In genomic region chr19:42325896-42326771, GRCh38 we compare ENCODE assay signal across 1 cellular context.
TF ChIP-seq lines count a peak whose summit lies in the region.

No MANE protein-coding gene starts in this region.

TF ChIP-seq in HepG2, 621 proteins besides CTCF, POLR2A, EP300 and RAD21 (continued from another document and continues in another):
- TF ChIP-seq ZNF24 (IDR thresholded peaks at IDR 0.05) (no peak), POGK (CRISPR knock-in tag; conservative IDR thresholded peaks at IDR 0.05) (no peak), ZBTB14 (CRISPR knock-in tag; IDR thresholded peaks at IDR 0.05) (no peak), ZNF225 (CRISPR knock-in tag; IDR thresholded peaks at IDR 0.05) (no peak), ZNF576 (CRISPR knock-in tag; IDR thresholded peaks at IDR 0.05) (peak; percentile 10; the same call in 1 of the 2 replicates), ARHGAP35 (CRISPR knock-in tag; IDR thresholded peaks at IDR 0.05; ENCODE audit: borderline replicate concordance) (no peak), ZNF674 (CRISPR knock-in tag; IDR thresholded peaks at IDR 0.05; ENCODE audit: low read depth) (no peak), FOXC1 (CRISPR knock-in tag; IDR thresholded peaks at IDR 0.05; ENCODE audit: borderline replicate concordance) (peak; percentile 51), ZNF207 (IDR thresholded peaks at IDR 0.05; ENCODE audit: borderline replicate concordance) (no peak), POLR2AphosphoS5 (IDR thresholded peaks at IDR 0.05; ENCODE audit: low read depth, low read length) (no peak), ZFP41 (CRISPR knock-in tag; IDR thresholded peaks at IDR 0.05; ENCODE audit: borderline replicate concordance) (no peak), KLF15 (CRISPR knock-in tag; IDR thresholded peaks at IDR 0.05; ENCODE audit: borderline replicate concordance) (0 out of 2 replicates have a peak, but pooled peaks have one; percentile 11), ZNF34 (CRISPR knock-in tag; IDR thresholded peaks at IDR 0.05; ENCODE audit: borderline replicate concordance) (0 out of 2 replicates have a peak, but pooled peaks have one; percentile 44), ZNF513 (CRISPR knock-in tag; conservative IDR thresholded peaks at IDR 0.05) (no peak), FOXP4 (CRISPR knock-in tag; IDR thresholded peaks at IDR 0.05) (no peak), ATF7-NPFF (CRISPR knock-in tag; IDR thresholded peaks at IDR 0.05; ENCODE audit: low read depth) (no peak; the same call in 1 of the 2 replicates), SOX13 (IDR thresholded peaks at IDR 0.05) (no peak), SOX13 (CRISPR knock-in tag; conservative IDR thresholded peaks at IDR 0.05 in 1 of 2, IDR thresholded peaks at IDR 0.05 in 1 of 2) (no peak), MXD1 (CRISPR knock-in tag; IDR thresholded peaks at IDR 0.05) (peak; percentile 31; the same call in 1 of the 2 replicates), ISL2 (CRISPR knock-in tag; IDR thresholded peaks at IDR 0.05) (no peak), HNRNPL (IDR thresholded peaks at IDR 0.05; ENCODE audit: low read depth, low read length) (0 out of 2 replicates have a peak, but pooled peaks have one; percentile 39), SNAPC4 (CRISPR knock-in tag; IDR thresholded peaks at IDR 0.05) (peak; percentile 55; the same call in 1 of the 2 replicates), NCOA2 (CRISPR knock-in tag; IDR thresholded peaks at IDR 0.05) (no peak), ZNF260 (CRISPR knock-in tag; IDR thresholded peaks at IDR 0.05; ENCODE audit: borderline replicate concordance, low read depth) (no peak), ZNF180 (CRISPR knock-in tag; IDR thresholded peaks at IDR 0.05; ENCODE audit: borderline replicate concordance, low read depth) (no peak), TCF7 (IDR thresholded peaks at IDR 0.05; ENCODE audit: low read depth) (no peak), ZNF44 (CRISPR knock-in tag; IDR thresholded peaks at IDR 0.05) (no peak), NCOA5 (CRISPR knock-in tag; IDR thresholded peaks at IDR 0.05) (no peak), GLMP (CRISPR knock-in tag; IDR thresholded peaks at IDR 0.05; ENCODE audit: borderline replicate concordance) (no peak), ZBTB39 (CRISPR knock-in tag; IDR thresholded peaks at IDR 0.05) (no peak), ZFP90 (CRISPR knock-in tag; IDR thresholded peaks at IDR 0.05; ENCODE audit: borderline replicate concordance) (no peak), ZNF766 (CRISPR knock-in tag; IDR thresholded peaks at IDR 0.05; ENCODE audit: borderline replicate concordance) (no peak), SKIL (CRISPR knock-in tag; IDR thresholded peaks at IDR 0.05; ENCODE audit: borderline replicate concordance) (0 out of 2 replicates have a peak, but pooled peaks have one; percentile 13), RBM39 (IDR thresholded peaks at IDR 0.05; ENCODE audit: low read depth, low read length, poor library complexity, severe bottlenecking) (no peak), MAFK (conservative IDR thresholded peaks at IDR 0.05 in 1 of 2, IDR thresholded peaks at IDR 0.05 in 1 of 2; ENCODE audit: low read length in 2 of 2) (no peak), ZNF10 (CRISPR knock-in tag; IDR thresholded peaks at IDR 0.05; ENCODE audit: borderline replicate concordance, low read depth) (no peak), MTA3 (CRISPR knock-in tag; IDR thresholded peaks at IDR 0.05) (no peak), ZNF773 (CRISPR knock-in tag; IDR thresholded peaks at IDR 0.05; ENCODE audit: borderline replicate concordance) (no peak), SIN3B (IDR thresholded peaks at IDR 0.05; ENCODE audit: low read length) (no peak), ZNF383 (CRISPR knock-in tag; IDR thresholded peaks at IDR 0.05; ENCODE audit: borderline replicate concordance) (no peak), CHCHD3 (CRISPR knock-in tag; IDR thresholded peaks at IDR 0.05) (no peak), DR1 (CRISPR knock-in tag; IDR thresholded peaks at IDR 0.05) (no peak), ZFYVE20 (CRISPR knock-in tag; IDR thresholded peaks at IDR 0.05; ENCODE audit: borderline replicate concordance, low read depth) (no peak), FOXJ3 (CRISPR knock-in tag; IDR thresholded peaks at IDR 0.05; ENCODE audit: borderline replicate concordance) (no peak), SRY (CRISPR knock-in tag; IDR thresholded peaks at IDR 0.05) (no peak)
